In the genomic region with DNA sequence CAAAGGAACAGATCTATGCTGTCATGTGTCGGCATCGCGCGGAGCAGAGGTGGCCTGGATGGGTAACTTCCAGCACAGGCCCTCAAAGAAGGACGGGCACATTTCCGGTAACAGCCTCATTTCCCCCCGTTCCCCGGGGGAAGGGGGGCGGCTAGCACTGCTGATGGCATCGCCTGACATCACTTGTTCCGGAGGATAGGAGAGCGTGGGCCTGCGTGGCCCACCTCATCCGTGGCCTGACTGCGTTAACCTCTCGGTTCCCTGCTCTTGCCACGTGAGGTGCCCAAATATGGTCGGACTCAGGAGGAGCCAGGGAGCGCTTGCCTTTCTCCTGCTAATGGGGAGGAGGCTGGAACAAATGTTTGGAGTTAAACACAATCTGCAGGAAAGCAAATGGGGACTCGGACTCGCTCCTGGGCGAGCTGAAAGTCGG, we compare ENCODE assay signal across 9 cellular contexts. TPM values are rescaled to one million over a fixed set of nuclear protein-coding genes. Genes with fewer than 3 reads are reported as not detected.
DNase-seq lines count a peak whose midpoint lies in the region; ATAC-seq, FAIRE-seq and TF ChIP-seq lines count a peak whose summit lies in the region.
"Had no signal": no experiment of that assay in that cellular context is flagged by ENCODE, and none has a peak within 500 bp of the region (broad histone marks: within the 10 kb centered on the region; RNA-seq: fewer than 3 reads in every experiment).

A gene with protein sequence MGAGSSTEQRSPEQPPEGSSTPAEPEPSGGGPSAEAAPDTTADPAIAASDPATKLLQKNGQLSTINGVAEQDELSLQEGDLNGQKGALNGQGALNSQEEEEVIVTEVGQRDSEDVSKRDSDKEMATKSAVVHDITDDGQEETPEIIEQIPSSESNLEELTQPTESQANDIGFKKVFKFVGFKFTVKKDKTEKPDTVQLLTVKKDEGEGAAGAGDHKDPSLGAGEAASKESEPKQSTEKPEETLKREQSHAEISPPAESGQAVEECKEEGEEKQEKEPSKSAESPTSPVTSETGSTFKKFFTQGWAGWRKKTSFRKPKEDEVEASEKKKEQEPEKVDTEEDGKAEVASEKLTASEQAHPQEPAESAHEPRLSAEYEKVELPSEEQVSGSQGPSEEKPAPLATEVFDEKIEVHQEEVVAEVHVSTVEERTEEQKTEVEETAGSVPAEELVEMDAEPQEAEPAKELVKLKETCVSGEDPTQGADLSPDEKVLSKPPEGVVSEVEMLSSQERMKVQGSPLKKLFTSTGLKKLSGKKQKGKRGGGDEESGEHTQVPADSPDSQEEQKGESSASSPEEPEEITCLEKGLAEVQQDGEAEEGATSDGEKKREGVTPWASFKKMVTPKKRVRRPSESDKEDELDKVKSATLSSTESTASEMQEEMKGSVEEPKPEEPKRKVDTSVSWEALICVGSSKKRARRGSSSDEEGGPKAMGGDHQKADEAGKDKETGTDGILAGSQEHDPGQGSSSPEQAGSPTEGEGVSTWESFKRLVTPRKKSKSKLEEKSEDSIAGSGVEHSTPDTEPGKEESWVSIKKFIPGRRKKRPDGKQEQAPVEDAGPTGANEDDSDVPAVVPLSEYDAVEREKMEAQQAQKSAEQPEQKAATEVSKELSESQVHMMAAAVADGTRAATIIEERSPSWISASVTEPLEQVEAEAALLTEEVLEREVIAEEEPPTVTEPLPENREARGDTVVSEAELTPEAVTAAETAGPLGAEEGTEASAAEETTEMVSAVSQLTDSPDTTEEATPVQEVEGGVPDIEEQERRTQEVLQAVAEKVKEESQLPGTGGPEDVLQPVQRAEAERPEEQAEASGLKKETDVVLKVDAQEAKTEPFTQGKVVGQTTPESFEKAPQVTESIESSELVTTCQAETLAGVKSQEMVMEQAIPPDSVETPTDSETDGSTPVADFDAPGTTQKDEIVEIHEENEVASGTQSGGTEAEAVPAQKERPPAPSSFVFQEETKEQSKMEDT (N-terminal part only) (plus strand): TSS at position 365 of the 433 bp plus-strand sequence. CDS start 596 bp downstream, outside the sequence.

- H3K4me1 Mint-ChIP-seq in activated naive CD4-positive, alpha-beta T cell treated with anti-CD3 and anti-CD28 coated beads, Interleukin-2, amount 50 U/mL, for 24 hours, result peaks cover 4% of the 10 kb centered on the region
- H3K4me1 Mint-ChIP-seq in stimulated activated effector memory CD8-positive, alpha-beta T cell treated with anti-CD3 and anti-CD28 coated beads, Interleukin-12 subunit alpha, Interleukin-12 subunit beta, amount 100 ng/mL, for 72 hours, result no peaks in the 10 kb centered on the region

- no peak within 1 kb of the TSS for H3K27ac Mint-ChIP-seq in activated naive CD4-positive, alpha-beta T cell treated with anti-CD3 and anti-CD28 coated beads, Interleukin-2, amount 50 U/mL, for 24 hours
- H3K27ac Mint-ChIP-seq in stimulated activated effector memory CD8-positive, alpha-beta T cell treated with anti-CD3 and anti-CD28 coated beads, Interleukin-12 subunit alpha, Interleukin-12 subunit beta, amount 100 ng/mL, for 72 hours, result no peak within 1 kb of the TSS

- no peak for TF ChIP-seq CTCF in cardiac fibroblast (IDR thresholded peaks at IDR 0.05; ENCODE audit: low read depth, low read length)
- TF ChIP-seq CTCF in kidney (IDR thresholded peaks at IDR 0.05; ENCODE audit: borderline replicate concordance, extremely low read depth, insufficient read depth), result no peak

- no peaks in the 10 kb centered on the region for H3K36me3 ChIP-seq in kidney (ENCODE audit: control insufficient read depth in 1 of 2, insufficient read depth in 2 of 2, low read length in 2 of 2)

- peak; percentile 37 for ATAC-seq in stimulated activated effector memory CD8-positive, alpha-beta T cell treated with anti-CD3 and anti-CD28 coated beads, Interleukin-12 subunit alpha, Interleukin-12 subunit beta, amount 100 ng/mL, for 72 hours

- H3K36me3 Mint-ChIP-seq in activated naive CD4-positive, alpha-beta T cell treated with anti-CD3 and anti-CD28 coated beads, Interleukin-2, amount 50 U/mL, for 24 hours, result no peaks in the 10 kb centered on the region
- no peaks in the 10 kb centered on the region for H3K36me3 Mint-ChIP-seq in stimulated activated effector memory CD8-positive, alpha-beta T cell treated with anti-CD3 and anti-CD28 coated beads, Interleukin-12 subunit alpha, Interleukin-12 subunit beta, amount 100 ng/mL, for 72 hours

- no peaks in the 10 kb centered on the region for H3K9me3 ChIP-seq in kidney (ENCODE audit: control insufficient read depth in 1 of 2, low read length in 2 of 2)

- in situ Hi-C loops in ACHN (cut with HindIII; ENCODE audit: low pct_ligation_motif_present, low pct_unique_long_range_greater_than_20kb, low sequenced_read_pairs), result no loop called here

- no peaks in the 10 kb centered on the region for H3K9me3 Mint-ChIP-seq in activated naive CD4-positive, alpha-beta T cell treated with anti-CD3 and anti-CD28 coated beads, Interleukin-2, amount 50 U/mL, for 24 hours
- no peaks in the 10 kb centered on the region for H3K9me3 Mint-ChIP-seq in stimulated activated effector memory CD8-positive, alpha-beta T cell treated with anti-CD3 and anti-CD28 coated beads, Interleukin-12 subunit alpha, Interleukin-12 subunit beta, amount 100 ng/mL, for 72 hours

- DNase-seq in activated naive CD4-positive, alpha-beta T cell treated with anti-CD3 and anti-CD28 coated beads, Interleukin-2, amount 50 U/mL, for 16 hours, result no peak
- DNase-seq in cardiac fibroblast (ENCODE audit: low read depth in 2 of 2) (peak; percentile 63 to 67), kidney (peak; percentile 83), NCI-H187 treated with DMSO at 0.1 percent for 48 hours (lab: John Stamatoyannopoulos, UW) (no peak), NCI-H345 treated with DMSO at 0.1 percent for 48 hours (lab: John Stamatoyannopoulos, UW; ENCODE audit: unreplicated experiment) (no peak), ACHN (no peak)
- DNase-seq in stimulated activated effector memory CD8-positive, alpha-beta T cell treated with anti-CD3 and anti-CD28 coated beads, Interleukin-12 subunit alpha, Interleukin-12 subunit beta, amount 100 ng/mL, for 72 hours (ENCODE audit: low spot score in 2 of 2), result no peak

- H3K4me3 Mint-ChIP-seq in activated naive CD4-positive, alpha-beta T cell treated with anti-CD3 and anti-CD28 coated beads, Interleukin-2, amount 50 U/mL, for 24 hours, result peak within 1 kb of the TSS; percentile 68
- peak within 1 kb of the TSS; percentile 69 for H3K4me3 Mint-ChIP-seq in stimulated activated effector memory CD8-positive, alpha-beta T cell treated with anti-CD3 and anti-CD28 coated beads, Interleukin-12 subunit alpha, Interleukin-12 subunit beta, amount 100 ng/mL, for 72 hours

- H3K27ac ChIP-seq in kidney (ENCODE audit: low read depth in 2 of 2, low read length in 2 of 2), result peak within 1 kb of the TSS; percentile 84 to 85

- H3K27me3 Mint-ChIP-seq in activated naive CD4-positive, alpha-beta T cell treated with anti-CD3 and anti-CD28 coated beads, Interleukin-2, amount 50 U/mL, for 24 hours, result peaks cover 42% of the 10 kb centered on the region

- intact Hi-C loops in kidney (cut with DNase I), result no loop called here

- H3K4me3 ChIP-seq in cardiac fibroblast (replicated peaks in 1 of 2; ENCODE audit: low read depth in 2 of 2, low read length in 2 of 2) (peak within 1 kb of the TSS; percentile 89 to 93), kidney (ENCODE audit: low read length in 2 of 2) (peak within 1 kb of the TSS; percentile 64 to 68)

- H3K9ac ChIP-seq in kidney (ENCODE audit: low read length in 2 of 2), result peak within 1 kb of the TSS; percentile 52 to 59

- FAIRE-seq in kidney (lab: Jason Lieb, UNC), result no peak
- FAIRE-seq: endometrium had no signal

- peaks cover 0 to 3% of the 10 kb centered on the region in 2 donors for H3K4me1 ChIP-seq in kidney (ENCODE audit: control insufficient read depth in 1 of 2, insufficient read depth in 1 of 2, low read depth in 1 of 2, low read length in 2 of 2)

RNA-seq across cellular contexts. Expression of the gene that starts here (rescaled TPM):
- total RNA-seq in kidney, result 84.6 TPM
- polyA plus RNA-seq in kidney (ENCODE audit: insufficient read depth, low read depth, low replicate concordance), result 10.2 TPM

Comparison
In these comparisons a context has a peak if more than half of its experiments do, and no peak if none do; other contexts are left out.
1. DNase-seq: peak in cardiac fibroblast (2 of 2) and kidney (single experiment); none in activated naive CD4-positive, alpha-beta T cell treated with anti-CD3 and anti-CD28 coated beads, Interleukin-2, amount 50 U/mL, for 16 hours (single experiment), stimulated activated effector memory CD8-positive, alpha-beta T cell treated with anti-CD3 and anti-CD28 coated beads, Interleukin-12 subunit alpha, Interleukin-12 subunit beta, amount 100 ng/mL, for 72 hours (0 of 2), NCI-H187 treated with DMSO at 0.1 percent for 48 hours (single experiment), NCI-H345 treated with DMSO at 0.1 percent for 48 hours (single experiment) and ACHN (single experiment).